ENCODE assay signal across 8 cellular contexts in genomic region chr20:46400828-46401477, GRCh38. TPM values are rescaled to one million over a fixed set of nuclear protein-coding genes. Genes with fewer than 3 reads are reported as not detected.
DNase-seq lines count a peak whose midpoint lies in the region; ATAC-seq lines count a peak whose summit lies in the region.

No MANE protein-coding gene starts in this region.

- H3K36me3 Mint-ChIP-seq in central memory CD8-positive, alpha-beta T cell (ENCODE audit: insufficient read depth): peaks cover 26% of the 10 kb centered on the region
- H3K36me3 Mint-ChIP-seq in naive thymus-derived CD4-positive, alpha-beta T cell: peaks cover 0 to 17% (median 5%) of the 10 kb centered on the region in 5 donors

- DNase-seq in CMK (ENCODE audit: low read depth): peak; percentile 36
- peak; percentile 72 for DNase-seq in OCI-M1 (lab: John Stamatoyannopoulos, UW)
- peak in 1 of 2 donors; percentile 46 for DNase-seq in central memory CD8-positive, alpha-beta T cell (ENCODE audit: low spot score in 2 of 2)
- DNase-seq in naive thymus-derived CD4-positive, alpha-beta T cell: peak in 7 of 9 donors; percentile 63 to 86 (median 79)
- no peak for DNase-seq in C1 segment of cervical spinal cord (lab: John Stamatoyannopoulos, UW)
- DNase-seq in posterior cingulate gyrus: no peak
- DNase-seq in NCI-H2107 (lab: John Stamatoyannopoulos, UW): no peak

- ATAC-seq in central memory CD8-positive, alpha-beta T cell (replicated peaks; ENCODE audit: extremely low read depth, poor library complexity, severe bottlenecking): peak; percentile 87
- peak; percentile 90 for ATAC-seq in naive thymus-derived CD4-positive, alpha-beta T cell
- no peak for ATAC-seq in GM21576 (IDR thresholded peaks at IDR 0.05; ENCODE audit: unreplicated experiment)

- peak overlapping the region; percentile 80 for H3K27ac Mint-ChIP-seq in central memory CD8-positive, alpha-beta T cell (ENCODE audit: low read depth)
- peak overlapping the region; percentile 90 to 96 (median 93) for H3K27ac Mint-ChIP-seq in naive thymus-derived CD4-positive, alpha-beta T cell

- peaks cover 56 to 69% of the 10 kb centered on the region in 2 donors for H3K4me1 ChIP-seq in naive thymus-derived CD4-positive, alpha-beta T cell (ENCODE audit: control insufficient read depth in 2 of 2, insufficient read depth in 2 of 2, low read length in 2 of 2)

- H3K9me3 Mint-ChIP-seq in central memory CD8-positive, alpha-beta T cell: no peaks in the 10 kb centered on the region
- peaks cover 0 to 2% (median 0%) of the 10 kb centered on the region in 11 donors for H3K9me3 Mint-ChIP-seq in naive thymus-derived CD4-positive, alpha-beta T cell

- peak overlapping the region; percentile 67 for H3K4me3 Mint-ChIP-seq in central memory CD8-positive, alpha-beta T cell
- peak overlapping the region; percentile 58 to 87 (median 74) for H3K4me3 Mint-ChIP-seq in naive thymus-derived CD4-positive, alpha-beta T cell

- no peaks in the 10 kb centered on the region for H3K27me3 ChIP-seq in naive thymus-derived CD4-positive, alpha-beta T cell (ENCODE audit: control insufficient read depth in 2 of 2, insufficient read depth in 2 of 2, low read length in 2 of 2)

- no peaks in the 10 kb centered on the region for H3K9me3 ChIP-seq in naive thymus-derived CD4-positive, alpha-beta T cell (ENCODE audit: control insufficient read depth in 2 of 3, low read length in 3 of 3)

- intact Hi-C loops in naive thymus-derived CD4-positive, alpha-beta T cell (cut with micrococcal nuclease): loop anchor here (1.0 kb wide), 1 partner anchor 37 kb away; no protein-coding TSS in a partner anchor
- intact Hi-C loops in posterior cingulate gyrus (cut with DNase I): no loop called here

- H3K4me3 ChIP-seq in naive thymus-derived CD4-positive, alpha-beta T cell (ENCODE audit: low read length): peak overlapping the region; percentile 11

- H3K36me3 ChIP-seq in naive thymus-derived CD4-positive, alpha-beta T cell (ENCODE audit: control insufficient read depth in 2 of 3, insufficient read depth in 3 of 3, low read length in 3 of 3): peaks cover 0 to 18% (median 4%) of the 10 kb centered on the region in 3 experiments

- peaks cover 79% of the 10 kb centered on the region for H3K4me1 Mint-ChIP-seq in central memory CD8-positive, alpha-beta T cell
- H3K4me1 Mint-ChIP-seq in naive thymus-derived CD4-positive, alpha-beta T cell: peaks cover 66 to 86% (median 74%) of the 10 kb centered on the region in 7 donors

- H3K27me3 Mint-ChIP-seq in central memory CD8-positive, alpha-beta T cell: no peaks in the 10 kb centered on the region
- H3K27me3 Mint-ChIP-seq in naive thymus-derived CD4-positive, alpha-beta T cell: no peaks in the 10 kb centered on the region

- CTCF ChIA-PET in naive thymus-derived CD4-positive, alpha-beta T cell (lab: Charles Lee): interaction anchor here (1.2 to 1.4 kb wide), 2 partner anchors 52 to 92 kb away, joined by 3 read pairs; no protein-coding TSS in a partner anchor

- POLR2A ChIA-PET in naive thymus-derived CD4-positive, alpha-beta T cell (lab: Charles Lee): interaction anchor here (0.6 to 3.4 kb wide), 6 partner anchors 30 to 549 kb away, joined by 3 to 47 read pairs (median 3); no protein-coding TSS in a partner anchor

- H3K27ac ChIP-seq in naive thymus-derived CD4-positive, alpha-beta T cell (ENCODE audit: low read depth, low read length): peak overlapping the region; percentile 79

RNA-seq across cellular contexts. Expression of gene ELMO2, which starts 5.5 kb away (rescaled TPM):
- total RNA-seq in naive thymus-derived CD4-positive, alpha-beta T cell: 100 to 1,000 TPM in 1 of 5 experiments, 10 to 100 TPM in 4; 50.8 to 104 (median 52.3) TPM
- polyA plus RNA-seq in naive thymus-derived CD4-positive, alpha-beta T cell: 10 to 100 TPM; 35.6 to 67.4 TPM

Comparison
In these comparisons a context has a peak if more than half of its experiments do, and no peak if none do; other contexts are left out.
1. DNase-seq: peak in CMK (single experiment), OCI-M1 (single experiment) and naive thymus-derived CD4-positive, alpha-beta T cell (7 of 9); none in C1 segment of cervical spinal cord (0 of 14), posterior cingulate gyrus (0 of 10) and NCI-H2107 (single experiment).